In genomic region chr18:28204154-28204553, GRCh38 we compare ENCODE assay signal across 14 cellular contexts. TPM values are rescaled to one million over a fixed set of nuclear protein-coding genes. Genes with fewer than 3 reads are reported as not detected.
DNase-seq lines count a peak whose midpoint lies in the region; ATAC-seq and TF ChIP-seq lines count a peak whose summit lies in the region.
"Had no signal": no experiment of that assay in that cellular context is flagged by ENCODE, and none has a peak within 500 bp of the region (broad histone marks: within the 10 kb centered on the region; RNA-seq: fewer than 3 reads in every experiment).

No MANE protein-coding gene starts in this region.

- H3K36me3 Mint-ChIP-seq in activated T-cell treated with anti-CD3 and anti-CD28 coated beads, Interleukin-2, amount 50 U/mL, for 72 hours (ENCODE audit: insufficient read depth in 2 of 2) = peaks cover 1 to 2% of the 10 kb centered on the region in 2 donors
- H3K36me3 Mint-ChIP-seq in activated naive CD4-positive, alpha-beta T cell treated with anti-CD3 and anti-CD28 coated beads, Interleukin-2, amount 50 U/mL, for 72 hours = peaks cover 0 to 10% of the 10 kb centered on the region in 2 donors
- H3K36me3 Mint-ChIP-seq: activated CD4-positive, alpha-beta memory T cell treated with anti-CD3 and anti-CD28 coated beads for 36 hours; CD4-positive, alpha-beta memory T cell; naive B cell had no signal

- no peak overlapping the region for H2BK15ac ChIP-seq in mesenchymal stem cell (ENCODE audit: low read depth, poor library complexity, severe bottlenecking)

- H3K4ac ChIP-seq in mesenchymal stem cell (ENCODE audit: low read depth in 1 of 2, low read length in 2 of 2) = no peak overlapping the region

- H3K4me3 ChIP-seq in mesenchymal stem cell (ENCODE audit: insufficient read depth in 1 of 2, low read depth in 1 of 2, low read length in 2 of 2) = no peak overlapping the region

- no CpG with 5 or more reads among the region's 1 CpG for WGBS in mesenchymal stem cell

- H3K36me3 ChIP-seq in mesenchymal stem cell (ENCODE audit: control insufficient read depth in 1 of 2, insufficient read depth in 2 of 2, low read depth in 1 of 2, low read length in 2 of 2) = no peaks in the 10 kb centered on the region

- no peak overlapping the region for H3K4me2 ChIP-seq in mesenchymal stem cell (ENCODE audit: low read length, poor library complexity, severe bottlenecking)

- H3K23ac ChIP-seq in mesenchymal stem cell (ENCODE audit: low read length in 2 of 2) = no peak overlapping the region

- H3K9me3 Mint-ChIP-seq in activated T-cell treated with anti-CD3 and anti-CD28 coated beads, Interleukin-2, amount 50 U/mL, for 72 hours = peaks cover 8 to 19% of the 10 kb centered on the region in 2 donors
- peaks cover 20 to 31% of the 10 kb centered on the region in 2 donors for H3K9me3 Mint-ChIP-seq in activated naive CD4-positive, alpha-beta T cell treated with anti-CD3 and anti-CD28 coated beads, Interleukin-2, amount 50 U/mL, for 72 hours
- H3K9me3 Mint-ChIP-seq: endodermal cell had no signal

- H3K79me1 ChIP-seq in mesenchymal stem cell (replicated peaks; ENCODE audit: low read length, poor library complexity, severe bottlenecking) = no peaks in the 10 kb centered on the region

- no peak overlapping the region for H2BK5ac ChIP-seq in mesenchymal stem cell (ENCODE audit: low read depth, low read length, poor library complexity, severe bottlenecking)

- H3K27ac ChIP-seq in mesenchymal stem cell (ENCODE audit: low read length, poor library complexity, severe bottlenecking) = peak overlapping the region; percentile 81

- no peaks in the 10 kb centered on the region for H3K27me3 ChIP-seq in mesenchymal stem cell (ENCODE audit: control insufficient read depth in 1 of 2, insufficient read depth in 1 of 2, low read length in 2 of 2)

- no peak overlapping the region for H2BK12ac ChIP-seq in mesenchymal stem cell (ENCODE audit: low read length in 2 of 2)

- no peak overlapping the region for H4K8ac ChIP-seq in mesenchymal stem cell (ENCODE audit: low read length)

- peaks cover 3% of the 10 kb centered on the region for H3K4me1 ChIP-seq in mesenchymal stem cell (ENCODE audit: control insufficient read depth, insufficient read depth, low read depth, low read length)

- no peak overlapping the region for H2AK5ac ChIP-seq in mesenchymal stem cell (ENCODE audit: low read length, severe bottlenecking)

- peaks cover 4% of the 10 kb centered on the region for H3K4me1 Mint-ChIP-seq in activated T-cell treated with anti-CD3 and anti-CD28 coated beads, Interleukin-2, amount 50 U/mL, for 72 hours (ENCODE audit: low read depth)
- H3K4me1 Mint-ChIP-seq: CD4-positive, alpha-beta memory T cell; endodermal cell; naive B cell had no signal

- no peak for TF ChIP-seq CTCF in AG09319 (IDR thresholded peaks at IDR 0.05; ENCODE audit: low read depth, low read length)

- no peak overlapping the region for H2AFZ ChIP-seq in mesenchymal stem cell (ENCODE audit: low read depth, low read length)

- H3K9ac ChIP-seq in mesenchymal stem cell (ENCODE audit: low read length) = no peak overlapping the region

- no peak overlapping the region for H3K18ac ChIP-seq in mesenchymal stem cell (ENCODE audit: low read depth in 1 of 2, low read length in 2 of 2)

- ATAC-seq in activated T-cell treated with anti-CD3 and anti-CD28 coated beads, Interleukin-2, amount 50 U/mL, for 72 hours (replicated peaks in 1 of 2) = no peak
- no peak for ATAC-seq in HG03469 (IDR thresholded peaks at IDR 0.05; ENCODE audit: unreplicated experiment)
- ATAC-seq in activated naive CD4-positive, alpha-beta T cell treated with anti-CD3 and anti-CD28 coated beads, Interleukin-2, amount 50 U/mL, for 72 hours = no peak

- H3K27ac Mint-ChIP-seq in activated T-cell treated with anti-CD3 and anti-CD28 coated beads, Interleukin-2, amount 50 U/mL, for 72 hours = no peak overlapping the region
- H3K27ac Mint-ChIP-seq in activated naive CD4-positive, alpha-beta T cell treated with anti-CD3 and anti-CD28 coated beads, Interleukin-2, amount 50 U/mL, for 72 hours = no peak overlapping the region
- H3K27ac Mint-ChIP-seq: activated CD4-positive, alpha-beta memory T cell treated with anti-CD3 and anti-CD28 coated beads for 36 hours; CD4-positive, alpha-beta memory T cell; endodermal cell; naive B cell had no signal

- H3K14ac ChIP-seq in mesenchymal stem cell (ENCODE audit: low read length in 2 of 2) = no peak overlapping the region

- DNase-seq in AG09319 (ENCODE audit: extremely low read depth, low read depth) (peak; percentile 28), LHCN-M2 (ENCODE audit: low read depth) (peak; percentile 87), dedifferentiated amniotic fluid mesenchymal stem cell (ENCODE audit: extremely low spot score) (peak; percentile 40), mesenchymal stem cell (peak; percentile 56), NCI-H187 (lab: John Stamatoyannopoulos, UW) (no peak)
- no peak for DNase-seq in activated T-cell treated with anti-CD3 and anti-CD28 coated beads, Interleukin-2, amount 50 U/mL, for 72 hours
- no peak for DNase-seq in activated naive CD4-positive, alpha-beta T cell treated with anti-CD3 and anti-CD28 coated beads, Interleukin-2, amount 50 U/mL, for 72 hours (ENCODE audit: low spot score in 2 of 2)
- DNase-seq: activated CD4-positive, alpha-beta memory T cell treated with anti-CD3 and anti-CD28 coated beads for 36 hours; CD4-positive, alpha-beta memory T cell; endodermal cell; naive B cell; NCI-H1694 treated with DMSO at 0.1 percent for 48 hours; T-helper 2 cell had no signal

- no peak overlapping the region for H3K4me3 Mint-ChIP-seq in activated T-cell treated with anti-CD3 and anti-CD28 coated beads, Interleukin-2, amount 50 U/mL, for 72 hours
- H3K4me3 Mint-ChIP-seq: activated CD4-positive, alpha-beta memory T cell treated with anti-CD3 and anti-CD28 coated beads for 36 hours; CD4-positive, alpha-beta memory T cell; endodermal cell; naive B cell had no signal

- no peak overlapping the region for H2BK120ac ChIP-seq in mesenchymal stem cell (ENCODE audit: low read depth, low read length)

- H4K91ac ChIP-seq in mesenchymal stem cell (ENCODE audit: low read length) = no peak overlapping the region

- H3K27me3 Mint-ChIP-seq in activated T-cell treated with anti-CD3 and anti-CD28 coated beads, Interleukin-2, amount 50 U/mL, for 72 hours (ENCODE audit: low read depth) = no peaks in the 10 kb centered on the region
- H3K27me3 Mint-ChIP-seq: activated CD4-positive, alpha-beta memory T cell treated with anti-CD3 and anti-CD28 coated beads for 36 hours; CD4-positive, alpha-beta memory T cell; naive B cell had no signal

- no peaks in the 10 kb centered on the region for H3K9me3 ChIP-seq in mesenchymal stem cell (ENCODE audit: control insufficient read depth, low read length)

RNA-seq across cellular contexts. Expression of gene CDH2, which starts 27.2 kb away (rescaled TPM):
- 30.3 and 31.1 TPM in 2 replicates for total RNA-seq in LHCN-M2 (2014; rRNA removed)
- polyA plus RNA-seq in LHCN-M2 (2012) = 44.5 TPM
- 34.9 TPM for polyA plus RNA-seq in mesenchymal stem cell (2013, experiment 1 of 2)
- 34.7 TPM for polyA plus RNA-seq in mesenchymal stem cell (2013, experiment 2 of 2)
- total RNA-seq in activated T-cell treated with anti-CD3 and anti-CD28 coated beads, Interleukin-2, amount 50 U/mL, for 72 hours = under 1 TPM in 1 of 2 donors, not detected in 1; 0.07 TPM
- under 1 TPM; 0.05 to 0.23 TPM for total RNA-seq in activated naive CD4-positive, alpha-beta T cell treated with anti-CD3 and anti-CD28 coated beads, Interleukin-2, amount 50 U/mL, for 72 hours
- total RNA-seq: activated CD4-positive, alpha-beta memory T cell treated with anti-CD3 and anti-CD28 coated beads for 36 hours; CD4-positive, alpha-beta memory T cell had no signal
- polyA plus RNA-seq: CD4-positive, alpha-beta memory T cell had no signal

Comparison
In these comparisons a context has a peak if more than half of its experiments do, and no peak if none do; other contexts are left out.
1. DNase-seq: peak in AG09319 (single experiment), LHCN-M2 (single experiment), dedifferentiated amniotic fluid mesenchymal stem cell (single experiment) and mesenchymal stem cell (single experiment); none in activated T-cell treated with anti-CD3 and anti-CD28 coated beads, Interleukin-2, amount 50 U/mL, for 72 hours (0 of 2), NCI-H187 (0 of 2) and activated naive CD4-positive, alpha-beta T cell treated with anti-CD3 and anti-CD28 coated beads, Interleukin-2, amount 50 U/mL, for 72 hours (0 of 2).
2. RNA of gene CDH2, which starts 27.2 kb away (total RNA-seq): 30.3 to 31.1 TPM in LHCN-M2; 0.05 to 0.23 TPM in activated naive CD4-positive, alpha-beta T cell treated with anti-CD3 and anti-CD28 coated beads, Interleukin-2, amount 50 U/mL, for 72 hours and 0.07 TPM in activated T-cell treated with anti-CD3 and anti-CD28 coated beads, Interleukin-2, amount 50 U/mL, for 72 hours; every median in the first group is over 10 times any median in the second.